ENCODE assay signal across 8 cellular contexts in the genomic region with DNA sequence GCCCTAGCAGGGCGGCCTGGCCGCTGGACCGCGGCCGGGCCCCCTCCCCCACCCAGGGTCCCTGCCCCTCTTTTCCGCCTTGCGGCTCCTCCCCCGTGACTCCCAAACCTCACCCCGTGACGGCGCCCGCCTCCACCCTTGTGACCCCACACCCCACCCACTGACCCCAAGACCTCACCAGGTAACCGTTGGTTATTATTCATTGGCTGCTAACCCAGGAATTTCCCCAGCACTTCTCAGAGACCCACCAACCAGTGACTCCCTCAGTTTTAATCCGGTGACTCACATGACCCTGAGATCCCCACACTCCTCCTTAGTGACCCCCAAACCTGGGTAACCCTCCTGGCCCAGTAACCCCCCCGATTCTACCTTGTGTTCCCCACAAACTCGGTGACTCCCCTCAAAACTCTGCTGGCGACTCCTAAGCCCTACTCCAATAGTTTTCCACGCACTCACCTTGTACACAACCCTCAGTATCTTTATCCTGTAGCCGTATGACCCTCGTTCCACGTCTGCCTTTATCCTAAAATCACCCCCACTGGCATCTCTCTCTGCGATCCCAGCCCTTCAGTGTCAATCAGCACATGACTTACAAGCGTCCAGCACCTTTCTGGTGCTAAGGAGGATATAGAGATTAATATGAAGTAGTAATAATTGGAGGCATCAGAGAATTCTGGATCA. TPM values are rescaled to one million over a fixed set of nuclear protein-coding genes. Genes with fewer than 3 reads are reported as not detected.
A peak's percentile ranks its signal among the peaks of the same experiment; 100 is the strongest.
DNase-seq lines count a peak whose midpoint lies in the region; ATAC-seq lines count a peak whose summit lies in the region.

No MANE protein-coding gene starts in this region.

- no peaks in the 10 kb centered on the region for H3K36me3 ChIP-seq in HUES6 (ENCODE audit: control insufficient read depth, insufficient read depth, low read length)

- no peaks in the 10 kb centered on the region for H3K27me3 ChIP-seq in HUES6 (ENCODE audit: control insufficient read depth, insufficient read depth, low read length)

- H3K4me1 Mint-ChIP-seq in T-helper 17 cell, result peaks cover 48% of the 10 kb centered on the region

- peak overlapping the region; percentile 96 for H3K4me3 Mint-ChIP-seq in T-helper 17 cell

- H3K27me3 Mint-ChIP-seq in T-helper 17 cell, result no peaks in the 10 kb centered on the region

- H3K9ac ChIP-seq in HUES6 (ENCODE audit: low read length), result peak overlapping the region; percentile 93

- peak; percentile 40 for ATAC-seq in GM21360 (IDR thresholded peaks at IDR 0.05; ENCODE audit: unreplicated experiment)
- ATAC-seq in T-helper 17 cell, result peak; percentile 74
- ATAC-seq in HG03025 (IDR thresholded peaks at IDR 0.05; ENCODE audit: low FRiP score, unreplicated experiment), result no peak

- DNase-seq in COLO668 (lab: John Stamatoyannopoulos, UW; ENCODE audit: unreplicated experiment), result peak; percentile 62
- peak; percentile 77 to 84 (median 79) for DNase-seq in T-helper 17 cell
- DNase-seq in iPS DF 4.7 (ENCODE audit: extremely low read depth, low spot score), result peak; percentile 69
- no peak for DNase-seq in skeletal muscle cell (ENCODE audit: low read depth)

- H3K4me3 ChIP-seq in HUES6 (ENCODE audit: low read depth, low read length) (peak overlapping the region; percentile 85), skeletal muscle cell (ENCODE audit: low read depth, low read length) (peak overlapping the region; percentile 90)

- H3K9me3 ChIP-seq in HUES6 (ENCODE audit: control insufficient read depth, insufficient read depth, low read depth, low read length) (no peaks in the 10 kb centered on the region), T-helper 17 cell (ENCODE audit: control insufficient read depth, low read length, poor library complexity, severe bottlenecking) (no peaks in the 10 kb centered on the region)

- no peaks in the 10 kb centered on the region for H3K36me3 Mint-ChIP-seq in T-helper 17 cell (ENCODE audit: low read depth)

- H3K27ac ChIP-seq in HUES6 (ENCODE audit: low read depth, low read length) (peak overlapping the region; percentile 95), angular gyrus (ENCODE audit: low read depth, low read length) (peak overlapping the region; percentile 93)

- peak overlapping the region; percentile 98 for H3K27ac Mint-ChIP-seq in T-helper 17 cell

- peaks cover 7% of the 10 kb centered on the region; the same call in 1 of the 2 replicates for H3K4me1 ChIP-seq in HUES6 (ENCODE audit: control insufficient read depth, insufficient read depth, low read length)

RNA-seq across cellular contexts. Expression of a gene that starts 0.6 kb away (rescaled TPM):
- 10 to 100 TPM; 50.0 to 60.8 TPM for total RNA-seq in T-helper 17 cell

RNA-seq across cellular contexts. Expression of a gene that starts 37.5 kb away (rescaled TPM):
- 100 to 1,000 TPM; 193 to 206 TPM for total RNA-seq in T-helper 17 cell

RNA-seq across cellular contexts. Expression of a gene that starts 46.3 kb away (rescaled TPM):
- not detected for total RNA-seq in T-helper 17 cell
